23 cellular contexts compared by ENCODE assay signal in genomic region chr13:110365876-110366275, GRCh38. TPM values are rescaled to one million over a fixed set of nuclear protein-coding genes. Genes with fewer than 3 reads are reported as not detected.
DNase-seq lines count a peak whose midpoint lies in the region; ATAC-seq, FAIRE-seq and TF ChIP-seq lines count a peak whose summit lies in the region.
"Had no signal": no experiment of that assay in that cellular context is flagged by ENCODE, and none has a peak within 500 bp of the region (broad histone marks: within the 10 kb centered on the region; RNA-seq: fewer than 3 reads in every experiment).

No MANE protein-coding gene starts in this region.

- no peak for TF ChIP-seq POLR2A in K562 (conservative IDR thresholded peaks at IDR 0.05)
- no peak for TF ChIP-seq POLR2A in esophagus muscularis mucosa (IDR thresholded peaks at IDR 0.05; ENCODE audit: low read depth)
- no peak for TF ChIP-seq POLR2A in thyroid gland (IDR thresholded peaks at IDR 0.05)

- no TSS peak for BruUV-seq in K562 (replicated peaks; lab: Mats Ljungman, UMichigan)

- H3K9me1 ChIP-seq in K562 (ENCODE audit: control insufficient read depth, insufficient read depth, low read length): no peaks in the 10 kb centered on the region

- no peak for FAIRE-seq in K562 (lab: Jason Lieb, UNC)
- FAIRE-seq: GM12878, HTR-8/SVneo had no signal

- H3K9me3 ChIP-seq in K562 (replicated peaks; ENCODE audit: control insufficient read depth, insufficient read depth, low read depth, low read length) (no peaks in the 10 kb centered on the region), esophagus muscularis mucosa (no peaks in the 10 kb centered on the region), thyroid gland (no peaks in the 10 kb centered on the region)
- H3K9me3 ChIP-seq: HAP-1, MG63, Peyer's patch had no signal

- no peak overlapping the region for H2AFZ ChIP-seq in K562 (ENCODE audit: low read depth, low read length)
- H2AFZ ChIP-seq: GM23248 had no signal

- no peaks in the 10 kb centered on the region for H3K27me3 Mint-ChIP-seq in osteocyte (ENCODE audit: unreplicated experiment)

- H3K4me3 ChIP-seq in K562: no peak overlapping the region
- no peak overlapping the region for H3K4me3 ChIP-seq in esophagus muscularis mucosa
- no peak overlapping the region for H3K4me3 ChIP-seq in thyroid gland (replicated peaks in 1 of 3)
- H3K4me3 ChIP-seq: GM12878, GM23248, HAP-1, MG63, Peyer's patch had no signal

- DNase-seq in K562 (ENCODE audit: extremely low read depth in 1 of 4, low spot score in 3 of 4) (no peak), esophagus muscularis mucosa (ENCODE audit: extremely low spot score) (no peak), osteocyte (ENCODE audit: extremely low spot score, unreplicated experiment) (no peak), thyroid gland (no peak), activated gamma-delta T cell treated with Interleukin-2 at 50 U/mL for 16 hours (no peak), T1000 (lab: John Stamatoyannopoulos, UW) (no peak)
- DNase-seq in activated effector memory CD4-positive, alpha-beta T cell treated with anti-CD3 and anti-CD28 coated beads, Interleukin-2, amount 50 U/mL, for 16 hours: no peak
- DNase-seq: C1 segment of cervical spinal cord; CD8-positive, alpha-beta memory T cell; DMS53; EL; GM23248; Kasumi-1; MG63; NCI-H1092; NCI-H146; NCI-H2081; Peyer's patch had no signal

- TF ChIP-seq EP300 in K562 (IDR thresholded peaks at IDR 0.05; ENCODE audit: low read length) (no peak), esophagus muscularis mucosa (IDR thresholded peaks at IDR 0.05) (no peak)

- H4K20me1 ChIP-seq in K562 (replicated peaks; ENCODE audit: control insufficient read depth, insufficient read depth, low read length): no peaks in the 10 kb centered on the region

- H3K27me3 ChIP-seq in K562 (ENCODE audit: control insufficient read depth in 2 of 2, insufficient read depth in 2 of 2, low read length in 2 of 2) (peaks cover 0 to 8% of the 10 kb centered on the region in 2 experiments; a peak in 2 of 5 replicates), esophagus muscularis mucosa (no peaks in the 10 kb centered on the region), thyroid gland (no peaks in the 10 kb centered on the region)
- H3K27me3 ChIP-seq: MG63, Peyer's patch had no signal

- peaks cover 77% of the 10 kb centered on the region for H3K4me1 Mint-ChIP-seq in osteocyte (ENCODE audit: unreplicated experiment)
- H3K4me1 Mint-ChIP-seq: CD8-positive, alpha-beta memory T cell; IgD-negative memory B cell had no signal

- TF ChIP-seq RAD21 in K562 (CRISPR knock-in tag; conservative IDR thresholded peaks at IDR 0.05 in 1 of 2, IDR thresholded peaks at IDR 0.05 in 1 of 2): no peak

- no peak for TF ChIP-seq CTCF in K562 (IDR thresholded peaks at IDR 0.05 in 2 of 3, conservative IDR thresholded peaks at IDR 0.05 in 1 of 3; ENCODE audit: insufficient read depth in 2 of 3, low read depth in 1 of 3, low read length in 3 of 3)
- TF ChIP-seq CTCF in esophagus muscularis mucosa (IDR thresholded peaks at IDR 0.05): no peak
- no peak for TF ChIP-seq CTCF in osteocyte (IDR thresholded peaks at IDR 0.05)
- peak in 1 of 6 experiments; percentile 9 for TF ChIP-seq CTCF in thyroid gland (IDR thresholded peaks at IDR 0.05)

- no peak overlapping the region for H3K27ac ChIP-seq in K562 (ENCODE audit: extremely low read depth, low read depth, low read length)
- H3K27ac ChIP-seq in esophagus muscularis mucosa (replicated peaks in 1 of 4): peak overlapping the region; percentile 62 to 93 (median 88)
- peak overlapping the region; percentile 3 to 89 (median 65) for H3K27ac ChIP-seq in thyroid gland
- H3K27ac ChIP-seq: GM23248 had no signal

- no peak overlapping the region for H3K9ac ChIP-seq in K562 (ENCODE audit: insufficient read depth in 1 of 2, low read depth in 2 of 2, low read length in 2 of 2)
- H3K9ac ChIP-seq: GM23248 had no signal

- 0% methylated on average over 3 of the region's 3 CpGs for WGBS in K562 (ENCODE audit: insufficient coverage, low coverage, missing lambda C conversion rate)
- 69% methylated on average over 3 of the region's 3 CpGs for WGBS in esophagus muscularis mucosa
- WGBS in thyroid gland, 2 donors: 22 to 48% methylated on average over 3 of the region's 3 CpGs

- peaks cover 3% of the 10 kb centered on the region for H3K9me3 Mint-ChIP-seq in osteocyte (ENCODE audit: unreplicated experiment)
- H3K9me3 Mint-ChIP-seq: CD8-positive, alpha-beta memory T cell; IgD-negative memory B cell had no signal

- no peak overlapping the region for H3K4me2 ChIP-seq in K562 (ENCODE audit: insufficient read depth, low read length)

- no peak for ATAC-seq in K562
- no peak for ATAC-seq in HG02973 (IDR thresholded peaks at IDR 0.05; ENCODE audit: unreplicated experiment)
- ATAC-seq: GM12878 had no signal

- H3K27ac Mint-ChIP-seq in osteocyte (ENCODE audit: unreplicated experiment): peak overlapping the region; percentile 92
- H3K27ac Mint-ChIP-seq: CD8-positive, alpha-beta memory T cell; IgD-negative memory B cell had no signal

- H3K4me1 ChIP-seq in K562 (replicated peaks in 1 of 2; ENCODE audit: control insufficient read depth in 2 of 2, insufficient read depth in 2 of 2, low read length in 2 of 2): no peaks in the 10 kb centered on the region
- peaks cover 31 to 86% (median 73%) of the 10 kb centered on the region in 4 donors for H3K4me1 ChIP-seq in esophagus muscularis mucosa
- H3K4me1 ChIP-seq in thyroid gland: peaks cover 46 to 51% of the 10 kb centered on the region in 2 donors
- H3K4me1 ChIP-seq: HAP-1 had no signal

- CTCF ChIA-PET in K562 (lab: Yijun Ruan, JAX; ENCODE audit: low intra/inter-chr PET ratio): no interaction called here

- POLR2A ChIA-PET in K562 (lab: Yijun Ruan, JAX): interaction anchor here (0.6 kb wide), 1 partner anchor 67 kb away, joined by 3 read pairs; no protein-coding TSS in a partner anchor

- H3K36me3 ChIP-seq in K562 (ENCODE audit: control insufficient read depth, insufficient read depth, low read length) (no peaks in the 10 kb centered on the region), esophagus muscularis mucosa (peaks cover 0 to 30% (median 3%) of the 10 kb centered on the region in 4 donors), thyroid gland (no peaks in the 10 kb centered on the region)
- H3K36me3 ChIP-seq: HAP-1, MG63, Peyer's patch had no signal

- in situ Hi-C loops in K562 (cut with MboI): no loop called here

- intact Hi-C loops in K562 (cut with micrococcal nuclease): no loop called here
- intact Hi-C loops in esophagus muscularis mucosa (cut with DNase I): no loop called here
- intact Hi-C loops in thyroid gland (cut with DNase I): no loop called here

- peaks cover 50% of the 10 kb centered on the region for H3K36me3 Mint-ChIP-seq in osteocyte (ENCODE audit: unreplicated experiment)
- H3K36me3 Mint-ChIP-seq: CD8-positive, alpha-beta memory T cell; IgD-negative memory B cell had no signal

- H3K4me3 Mint-ChIP-seq in osteocyte (ENCODE audit: unreplicated experiment): no peak overlapping the region
- H3K4me3 Mint-ChIP-seq: IgD-negative memory B cell had no signal

- no peaks in the 10 kb centered on the region for H3K79me2 ChIP-seq in K562 (ENCODE audit: control insufficient read depth, insufficient read depth, low read length)

TF ChIP-seq in K562, 482 proteins besides CTCF, POLR2A, EP300 and RAD21 (continues in another document):
- TF ChIP-seq NCOA2 (IDR thresholded peaks at IDR 0.05; ENCODE audit: partially characterized antibody in 2 of 2) (no peak), ZNF124 (CRISPR knock-in tag; IDR thresholded peaks at IDR 0.05) (no peak), NFE2L1 (tag; IDR thresholded peaks at IDR 0.05; ENCODE audit: borderline replicate concordance, low read depth) (no peak)

RNA-seq across cellular contexts. Expression of gene COL4A2, which starts 58.8 kb away (rescaled TPM):
- 4.9 and 5.6 TPM in 2 replicates for total RNA-seq in K562 (2011; cell fraction: chromatin; rRNA removed; ENCODE audit: low replicate concordance)
- total RNA-seq in K562 (2011; cell fraction: nucleolus; rRNA removed): 4.7 and 7.6 TPM in 2 replicates
- total RNA-seq in K562 (2011; cell fraction: nucleoplasm; rRNA removed): 3.3 and 3.4 TPM in 2 replicates
- total RNA-seq in K562 (2014; rRNA removed): 11.3 and 20.0 TPM in 2 replicates
- 1.8 TPM in 2 replicates for total RNA-seq in K562 (2014; rRNA removed; fragmentation: Illumina TruSeq; extraction: Trizol)
- total RNA-seq in K562 (2015; rRNA removed; fragmentation: Illumina TruSeq; extraction: Trizol): 10.1 and 11.1 TPM in 2 replicates
- 12.6 and 12.8 TPM in 2 replicates for total RNA-seq in K562 (2021)
- polyA plus RNA-seq in K562 (2011; rRNA removed): 6.9 and 23.9 TPM in 2 replicates
- polyA plus RNA-seq in K562 (2011; cell fraction: cytosol; rRNA removed): 26.5 and 26.9 TPM in 2 replicates
- polyA plus RNA-seq in K562 (2011; cell fraction: nucleus; rRNA removed): 22.3 and 40.9 TPM in 2 replicates
- 8.6 and 11.0 TPM in 2 replicates for polyA plus RNA-seq in K562 (2012)
- polyA plus RNA-seq in K562 (2014; fragmentation: Illumina TruSeq; extraction: Trizol): 7.6 and 8.1 TPM in 2 replicates
- under 1 TPM; 0.13 to 0.21 TPM for polyA plus RNA-seq in K562 (2014; fragmentation: Nextera tagmentation; extraction: Ambion mirVana)
- polyA plus RNA-seq in K562 (2014; rRNA removed): 15.2 and 15.7 TPM in 2 replicates
- polyA minus RNA-seq in K562 (2011; rRNA and poly(A)+ RNA removed): 5.4 and 7.8 TPM in 2 replicates
- 8.1 and 17.2 TPM in 2 replicates for polyA minus RNA-seq in K562 (2011; cell fraction: cytosol; rRNA and poly(A)+ RNA removed)
- polyA minus RNA-seq in K562 (2011; cell fraction: nucleus; rRNA and poly(A)+ RNA removed): 3.5 and 9.6 TPM in 2 replicates
- total RNA-seq in esophagus muscularis mucosa: 100 to 1,000 TPM; 419 to 931 (median 555) TPM
- total RNA-seq in osteocyte: 2,001 and 2,067 TPM in 2 replicates
- total RNA-seq in thyroid gland: 100 to 1,000 TPM in 3 of 4 donors, 10 to 100 TPM in 1; 97.6 to 193 (median 131) TPM
- total RNA-seq: CD8-positive, alpha-beta memory T cell had no signal
- polyA plus RNA-seq: CD8-positive, alpha-beta memory T cell; IgD-negative memory B cell had no signal

RNA-seq across cellular contexts. Expression of gene COL4A1, which starts 58.9 kb away (rescaled TPM):
- not detected in 2 replicates for total RNA-seq in K562 (2011; cell fraction: chromatin; rRNA removed; ENCODE audit: low replicate concordance)
- not detected in 2 replicates for total RNA-seq in K562 (2011; cell fraction: nucleolus; rRNA removed)
- total RNA-seq in K562 (2011; cell fraction: nucleoplasm; rRNA removed): not detected in 2 replicates
- total RNA-seq in K562 (2014; rRNA removed) (not detected in 2 replicates), K562 (2014; rRNA removed; fragmentation: Illumina TruSeq; extraction: Trizol) (not detected in 2 replicates), K562 (2015; rRNA removed; fragmentation: Illumina TruSeq; extraction: Trizol) (not detected in 2 replicates), K562 (2021) (0.35 and 0.36 TPM in 2 replicates), esophagus muscularis mucosa (100 to 1,000 TPM; 328 to 578 (median 405) TPM), osteocyte (3,181 and 3,589 TPM in 2 replicates), thyroid gland (100 to 1,000 TPM in 2 of 4 donors, 10 to 100 TPM in 2; 71.3 to 161 (median 112) TPM)
- polyA plus RNA-seq in K562 (2011; rRNA removed) (not detected in 2 replicates), K562 (2014; fragmentation: Illumina TruSeq; extraction: Trizol) (not detected in 2 replicates), K562 (2014; fragmentation: Nextera tagmentation; extraction: Ambion mirVana) (not detected), K562 (2014; rRNA removed) (not detected in 2 replicates)
- 0.03 and 0.10 TPM in 2 replicates for polyA plus RNA-seq in K562 (2011; cell fraction: cytosol; rRNA removed)
- polyA plus RNA-seq in K562 (2011; cell fraction: nucleus; rRNA removed): not detected in 2 replicates
- polyA plus RNA-seq in K562 (2012): not detected in 2 replicates
- polyA minus RNA-seq in K562 (2011; rRNA and poly(A)+ RNA removed): not detected in 2 replicates
- not detected in 2 replicates for polyA minus RNA-seq in K562 (2011; cell fraction: cytosol; rRNA and poly(A)+ RNA removed)
- polyA minus RNA-seq in K562 (2011; cell fraction: nucleus; rRNA and poly(A)+ RNA removed): not detected in 2 replicates
- total RNA-seq: CD8-positive, alpha-beta memory T cell had no signal
- polyA plus RNA-seq: CD8-positive, alpha-beta memory T cell; IgD-negative memory B cell had no signal

Comparison
In these comparisons a context has a peak if more than half of its experiments do, and no peak if none do; other contexts are left out.
1. RNA of gene COL4A2, which starts 58.8 kb away (total RNA-seq): 2,001 to 2,067 TPM in osteocyte, 419 to 931 TPM in esophagus muscularis mucosa and 97.6 to 193 TPM in thyroid gland; 1.8 to 20.0 TPM in K562; every median in the first group is over 4 times any median in the second.
2. RNA of gene COL4A1, which starts 58.9 kb away (total RNA-seq): 3,181 to 3,589 TPM in osteocyte, 328 to 578 TPM in esophagus muscularis mucosa and 71.3 to 161 TPM in thyroid gland; 0.35 to 0.36 TPM in K562; every median in the first group is over 10 times any median in the second.